ENCODE assay signal across 15 cellular contexts in genomic region chr2:206456078-206456769, GRCh38. TPM values are rescaled to one million over a fixed set of nuclear protein-coding genes. Genes with fewer than 3 reads are reported as not detected.
"Had no signal": no experiment of that assay in that cellular context is flagged by ENCODE, and none has a peak within 500 bp of the region (broad histone marks: within the 10 kb centered on the region; RNA-seq: fewer than 3 reads in every experiment).

No MANE protein-coding gene starts in this region.

- H3K27ac Mint-ChIP-seq: activated CD4-positive, alpha-beta memory T cell treated with anti-CD3 and anti-CD28 coated beads for 36 hours; activated naive CD8-positive, alpha-beta T cell; effector memory CD8-positive, alpha-beta T cell; T-helper 2 cell treated with Interferon-gamma antibody and Interleukin-4, amounts not matched to agents 5 μg/mL and 100 μg/mL, for 36 hours had no signal

- H3K9me3 Mint-ChIP-seq: activated CD4-positive, alpha-beta memory T cell treated with anti-CD3 and anti-CD28 coated beads for 36 hours; activated T-cell treated with anti-CD3 and anti-CD28 coated beads, Interleukin-2, amount 50 U/mL, for 4 hours; effector memory CD8-positive, alpha-beta T cell; neural crest cell; T-helper 2 cell treated with Interferon-gamma antibody and Interleukin-4, amounts not matched to agents 5 μg/mL and 100 μg/mL, for 36 hours had no signal

- H3K4me3 Mint-ChIP-seq: activated CD4-positive, alpha-beta memory T cell treated with anti-CD3 and anti-CD28 coated beads for 36 hours; activated naive CD8-positive, alpha-beta T cell; activated T-cell treated with anti-CD3 and anti-CD28 coated beads, Interleukin-2, amount 50 U/mL, for 4 hours; brain; effector memory CD8-positive, alpha-beta T cell; neural crest cell; T-helper 2 cell treated with Interferon-gamma antibody and Interleukin-4, amounts not matched to agents 5 μg/mL and 100 μg/mL, for 36 hours had no signal

- H3K27ac ChIP-seq: epithelial cell of prostate, ovary, tibial nerve had no signal

- H3K9me3 ChIP-seq: ovary, tibial nerve had no signal

- H3K4me1 ChIP-seq: tibial nerve had no signal

- H3K4me3 ChIP-seq: ovary, tibial nerve had no signal

- H3K36me3 Mint-ChIP-seq: activated CD4-positive, alpha-beta memory T cell treated with anti-CD3 and anti-CD28 coated beads for 36 hours; activated naive CD8-positive, alpha-beta T cell had no signal

- H3K36me3 ChIP-seq: ovary, tibial nerve had no signal

- DNase-seq: activated CD4-positive, alpha-beta memory T cell treated with anti-CD3 and anti-CD28 coated beads for 36 hours; activated CD4-positive, CD25-positive, alpha-beta regulatory T cell treated with anti-CD3 and anti-CD28 coated beads, Interleukin-2, amount 50 U/mL, for 72 hours; activated gamma-delta T cell; activated T-cell treated with anti-CD3 and anti-CD28 coated beads, Interleukin-2, amount 50 U/mL, for 4 hours; amygdala; effector memory CD8-positive, alpha-beta T cell; mesendoderm; ovary had no signal

- H3K27me3 Mint-ChIP-seq: brain had no signal

- H3K27me3 ChIP-seq: ovary, tibial nerve had no signal

RNA-seq across cellular contexts. Expression of gene ADAM23, which starts 12.9 kb away (rescaled TPM):
- total RNA-seq: renal cortical epithelial cell had no signal
